In the genomic region with DNA sequence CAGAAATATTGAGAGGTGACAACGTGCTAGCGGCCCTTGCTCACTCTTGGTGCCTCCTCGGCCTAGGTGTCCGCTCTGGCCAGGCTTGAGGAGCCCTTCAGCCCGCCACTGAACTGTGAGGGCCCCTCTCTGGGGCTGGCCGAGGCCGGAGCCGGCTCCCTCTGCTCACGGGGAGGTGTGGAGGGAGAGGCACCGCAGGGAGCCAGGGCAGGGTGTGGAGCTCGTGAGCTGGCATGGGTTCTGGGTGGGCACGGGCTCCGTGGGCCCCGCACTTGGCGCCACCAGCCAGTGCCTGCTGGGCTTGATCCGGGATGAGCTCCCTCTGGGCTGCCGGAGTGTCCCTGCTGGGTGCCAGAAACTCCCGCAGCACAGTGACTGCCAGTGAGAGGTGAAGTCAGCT, we compare ENCODE assay signal across 6 cellular contexts.
"Had no signal": no experiment of that assay in that cellular context is flagged by ENCODE, and none has a peak within 500 bp of the region (broad histone marks: within the 10 kb centered on the region; RNA-seq: fewer than 3 reads in every experiment).

No MANE protein-coding gene starts in this region.

- H3K4me3 ChIP-seq: GM23338 had no signal

- H2AFZ ChIP-seq: GM23338 had no signal

- FAIRE-seq: H1, HTR-8/SVneo had no signal

- H3K4me3 Mint-ChIP-seq: GM23338, H9 had no signal

- DNase-seq: H9, HCEC 1CT, IMR-90 had no signal

- H3K4me2 ChIP-seq: GM23338 had no signal

- H3K4me1 Mint-ChIP-seq: GM23338, H9 had no signal

- ATAC-seq: GM23338 had no signal

- H3K27ac Mint-ChIP-seq: GM23338, H9 had no signal
